Comparison of ENCODE assay signal across 11 cellular contexts in the genomic region with DNA sequence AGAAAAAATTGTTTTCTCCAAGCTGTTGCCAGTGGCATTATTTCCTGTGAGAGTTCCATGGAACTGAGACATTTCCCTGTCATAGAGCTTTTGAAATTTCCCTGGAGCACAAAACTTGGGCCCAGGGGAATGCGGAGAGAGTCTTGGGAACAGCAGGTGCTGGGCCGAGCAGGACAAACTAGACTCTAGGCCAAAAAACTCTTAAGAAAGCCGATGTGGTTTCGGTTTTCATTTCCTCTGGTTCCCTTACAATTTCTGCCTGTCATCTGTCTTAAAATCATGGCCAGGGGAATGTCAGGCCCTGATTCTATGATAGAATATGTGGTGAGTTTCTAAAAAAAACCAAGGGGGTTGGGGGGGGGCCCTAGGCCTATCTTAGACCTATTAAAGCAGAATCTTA. TPM values are rescaled to one million over a fixed set of nuclear protein-coding genes. Genes with fewer than 3 reads are reported as not detected.
DNase-seq lines count a peak whose midpoint lies in the region; ATAC-seq, FAIRE-seq and TF ChIP-seq lines count a peak whose summit lies in the region.
"Had no signal": no experiment of that assay in that cellular context is flagged by ENCODE, and none has a peak within 500 bp of the region (broad histone marks: within the 10 kb centered on the region; RNA-seq: fewer than 3 reads in every experiment).

No MANE protein-coding gene starts in this region.

- peaks cover 0 to 37% (median 26%) of the 10 kb centered on the region in 9 donors for H3K36me3 ChIP-seq in heart left ventricle
- peaks cover 0 to 22% of the 10 kb centered on the region in 2 donors for H3K36me3 ChIP-seq in lung (ENCODE audit: control insufficient read depth in 2 of 2, insufficient read depth in 2 of 2, low read length in 2 of 2)
- peaks cover 0 to 10% (median 0%) of the 10 kb centered on the region in 4 donors for H3K36me3 ChIP-seq in transverse colon
- peaks cover 0 to 10% (median 9%) of the 10 kb centered on the region in 3 donors for H3K36me3 ChIP-seq in pancreas

- in situ Hi-C loops in transverse colon (cut with MboI; ENCODE audit: low pct_ligation_motif_present in 1 of 4, low pct_unique_long_range_greater_than_20kb in 1 of 4, low sequenced_read_pairs in 3 of 4): loop anchor here in 3 of 4 donors (10.0 to 25.0 kb wide), 3 partner anchors 66 to 136 kb away; a partner anchor contains a TSS

- H3K27me3 ChIP-seq in heart left ventricle (no peaks in the 10 kb centered on the region), lung (ENCODE audit: control insufficient read depth, insufficient read depth) (no peaks in the 10 kb centered on the region), transverse colon (no peaks in the 10 kb centered on the region), pancreas (no peaks in the 10 kb centered on the region)

- intact Hi-C loops in heart left ventricle (cut with DNase I) (loop anchor here in 4 of 10 donors (5.0 to 10.0 kb wide), 2 partner anchors 68 to 136 kb away; a partner anchor contains a TSS), Right ventricle myocardium inferior (cut with DNase I) (no loop called here), transverse colon (cut with DNase I; ENCODE audit: low total_unique reads) (loop anchor here (5.0 kb wide), 1 partner anchor 68 kb away; a partner anchor contains a TSS), pancreas (cut with DNase I) (loop anchor here in 1 of 3 donors (10.0 kb wide), 1 partner anchor 66 kb away; a partner anchor contains a TSS)

- POLR2A ChIA-PET in T-cell (lab: Charles Lee): interaction anchor here (0.6 kb wide), 2 partner anchors 69 to 363 kb away, joined by 4 to 6 read pairs; no protein-coding TSS in a partner anchor

- TF ChIP-seq EP300 in transverse colon (IDR thresholded peaks at IDR 0.05; ENCODE audit: low read depth): no peak

- H3K27me3 Mint-ChIP-seq in T-cell: no peaks in the 10 kb centered on the region

- peak overlapping the region; percentile 67 to 75 (median 70) for H3K4me3 Mint-ChIP-seq in T-cell

- H3K27ac ChIP-seq in heart left ventricle (peak overlapping the region; percentile 68 to 90 (median 80)), lung (ENCODE audit: low read depth in 1 of 2, low read length in 1 of 2) (peak overlapping the region; percentile 10 to 83), transverse colon (peak overlapping the region; percentile 52 to 71 (median 62)), pancreas (peak overlapping the region in 1 of 4 donors; percentile 16)

- TF ChIP-seq CTCF in heart left ventricle (IDR thresholded peaks at IDR 0.05) (no peak), lung (IDR thresholded peaks at IDR 0.05; ENCODE audit: control extremely low read depth, extremely low read depth) (no peak), transverse colon (IDR thresholded peaks at IDR 0.05) (no peak), pancreas (IDR thresholded peaks at IDR 0.05) (no peak)

- CTCF ChIA-PET in T-cell (lab: Charles Lee): interaction anchor here (0.8 to 1.4 kb wide), 4 partner anchors 21 to 66 kb away, joined by 3 to 9 read pairs (median 4); a partner anchor contains a TSS

- 33 to 60% (median 39%) methylated on average over 4 of the region's 4 CpGs for WGBS in heart left ventricle, 4 donors
- 7 to 20% methylated on average over 4 of the region's 4 CpGs for WGBS in lung, 2 donors
- 34 to 56% methylated on average over 3 to 4 of the region's 4 CpGs for WGBS in transverse colon (ENCODE audit: low coverage in 1 of 2), 2 donors
- WGBS in pancreas, 2 donors: 82 to 84% methylated on average over 4 of the region's 4 CpGs

- DNase-seq in heart left ventricle (no peak), Right ventricle myocardium inferior (ENCODE audit: missing footprints) (no peak), T-cell (no peak), lung (ENCODE audit: low spot score) (no peak), transverse colon (no peak), pancreas (no peak), mesenteric fat pad (ENCODE audit: low spot score) (no peak)
- DNase-seq: activated CD4-positive, alpha-beta T cell treated with anti-CD3 and anti-CD28 coated beads, Interleukin-2, amount 50 U/mL, for 48 hours; AML-193 had no signal

- peaks cover 51 to 62% (median 54%) of the 10 kb centered on the region in 3 donors for H3K4me1 Mint-ChIP-seq in T-cell

- peak overlapping the region; percentile 98 to 99 for H3K27ac Mint-ChIP-seq in T-cell

- H3K9me3 Mint-ChIP-seq in T-cell: no peaks in the 10 kb centered on the region

- no peaks in the 10 kb centered on the region for H3K9me3 ChIP-seq in heart left ventricle
- no peaks in the 10 kb centered on the region for H3K9me3 ChIP-seq in lung (ENCODE audit: control insufficient read depth in 2 of 2, insufficient read depth in 1 of 2, low read length in 1 of 2)
- no peaks in the 10 kb centered on the region for H3K9me3 ChIP-seq in transverse colon
- H3K9me3 ChIP-seq in pancreas: no peaks in the 10 kb centered on the region

- no peak for TF ChIP-seq POLR2A in heart left ventricle (IDR thresholded peaks at IDR 0.05)
- no peak for TF ChIP-seq POLR2A in transverse colon (IDR thresholded peaks at IDR 0.05)

- H3K4me3 ChIP-seq in heart left ventricle: peak overlapping the region in 3 of 12 donors; percentile 3 to 13 (median 4)
- H3K4me3 ChIP-seq in lung: no peak overlapping the region
- H3K4me3 ChIP-seq in transverse colon: no peak overlapping the region
- H3K4me3 ChIP-seq in pancreas: no peak overlapping the region

- FAIRE-seq in pancreas (lab: Jason Lieb, UNC): no peak
- FAIRE-seq: endothelial cell of umbilical vein had no signal

- ATAC-seq in heart left ventricle (no peak), Right ventricle myocardium inferior (no peak), T-cell (replicated peaks in 1 of 4) (no peak), lung (ENCODE audit: insufficient read depth, low FRiP score) (no peak), GM19467 (IDR thresholded peaks at IDR 0.05; ENCODE audit: unreplicated experiment) (no peak), pancreas (no peak)

- H3K36me3 Mint-ChIP-seq in T-cell: peaks cover 25% of the 10 kb centered on the region

- H3K4me1 ChIP-seq in heart left ventricle (peaks cover 11 to 74% (median 54%) of the 10 kb centered on the region in 12 donors), lung (ENCODE audit: control insufficient read depth in 2 of 2, insufficient read depth in 2 of 2, low read length in 2 of 2) (peaks cover 0 to 32% of the 10 kb centered on the region in 2 donors), transverse colon (peaks cover 11 to 47% (median 15%) of the 10 kb centered on the region in 4 donors), pancreas (peaks cover 0 to 6% (median 5%) of the 10 kb centered on the region in 3 donors)

RNA-seq across cellular contexts. Expression of a gene that starts 4.6 kb away (rescaled TPM):
- total RNA-seq in heart left ventricle (10 to 100 TPM; 55.5 to 92.1 (median 75.9) TPM), Right ventricle myocardium inferior (76.4 TPM), T-cell (10 to 100 TPM; 47.7 to 75.2 (median 72.4) TPM), lung (10 to 100 TPM; 10.7 to 94.4 TPM), transverse colon (10 to 100 TPM; 39.4 to 75.5 (median 52.6) TPM), pancreas (10 to 100 TPM; 17.0 to 36.5 (median 26.4) TPM), mesenteric fat pad (71.9 TPM)
- polyA plus RNA-seq in heart left ventricle (100 to 1,000 TPM in 1 of 2 donors, 10 to 100 TPM in 1; 39.2 to 118 TPM), lung (10 to 100 TPM; 41.0 to 91.5 TPM), pancreas (10 to 100 TPM; 19.5 to 24.9 TPM)

RNA-seq across cellular contexts. Expression of a gene that starts 4.8 kb away (rescaled TPM):
- total RNA-seq in heart left ventricle: 10 to 100 TPM in 5 of 9 donors, 1 to 10 TPM in 4; 3.6 to 23.1 (median 11.4) TPM
- 10 to 100 TPM in 1 of 2 donors, 1 to 10 TPM in 1; 4.9 to 14.7 TPM for polyA plus RNA-seq in heart left ventricle
- total RNA-seq in Right ventricle myocardium inferior: 10.6 TPM
- total RNA-seq in T-cell: 10 to 100 TPM; 53.9 to 70.5 (median 64.1) TPM
- total RNA-seq in lung: 10 to 100 TPM; 31.6 to 36.1 TPM
- polyA plus RNA-seq in lung: 10 to 100 TPM; 24.7 to 25.5 TPM
- total RNA-seq in transverse colon: 10 to 100 TPM; 20.1 to 42.5 (median 37.4) TPM
- 10 to 100 TPM in 4 of 6 donors, 1 to 10 TPM in 2; 8.1 to 20.0 (median 12.7) TPM for total RNA-seq in pancreas
- 10 to 100 TPM; 48.1 to 51.0 TPM for polyA plus RNA-seq in pancreas
- 21.5 TPM for total RNA-seq in mesenteric fat pad

RNA-seq across cellular contexts. Expression of a gene that starts 11.9 kb away (rescaled TPM):
- total RNA-seq in heart left ventricle (10 to 100 TPM; 22.4 to 38.1 (median 28.1) TPM), Right ventricle myocardium inferior (29.4 TPM), T-cell (10 to 100 TPM; 26.8 to 30.5 (median 28.4) TPM), lung (10 to 100 TPM; 14.0 to 36.0 TPM), transverse colon (10 to 100 TPM; 19.9 to 36.3 (median 26.5) TPM), pancreas (10 to 100 TPM in 4 of 6 donors, 1 to 10 TPM in 2; 7.0 to 14.3 (median 11.2) TPM), mesenteric fat pad (34.4 TPM)
- polyA plus RNA-seq in heart left ventricle (10 to 100 TPM; 32.1 to 36.5 TPM), lung (10 to 100 TPM; 37.7 to 45.5 TPM), pancreas (10 to 100 TPM; 20.5 to 29.7 TPM)

RNA-seq across cellular contexts. Expression of a gene that starts 21.7 kb away (rescaled TPM):
- total RNA-seq in heart left ventricle (10 to 100 TPM in 6 of 9 donors, 1 to 10 TPM in 3; 4.7 to 34.9 (median 14.6) TPM), Right ventricle myocardium inferior (11.7 TPM), T-cell (10 to 100 TPM; 10.6 to 23.6 (median 20.4) TPM), lung (10 to 100 TPM in 1 of 2 donors, 1 to 10 TPM in 1; 5.2 to 13.3 TPM), transverse colon (10 to 100 TPM in 3 of 4 donors, not detected in 1; 18.0 to 56.0 (median 27.5) TPM), pancreas (10 to 100 TPM in 4 of 6 donors, 1 to 10 TPM in 2; 7.2 to 19.9 (median 12.1) TPM), mesenteric fat pad (22.5 TPM)
- polyA plus RNA-seq in heart left ventricle (10 to 100 TPM in 1 of 2 donors, 1 to 10 TPM in 1; 8.5 to 33.3 TPM), lung (10 to 100 TPM; 27.6 to 69.5 TPM), pancreas (10 to 100 TPM; 52.7 to 55.5 TPM)
